Comparison of ENCODE assay signal across 9 cellular contexts in genomic region chr20:61330441-61330840, GRCh38.
"Had no signal": no experiment of that assay in that cellular context is flagged by ENCODE, and none has a peak within 500 bp of the region (broad histone marks: within the 10 kb centered on the region; RNA-seq: fewer than 3 reads in every experiment).

No MANE protein-coding gene starts in this region.

- H3K27ac ChIP-seq: GM23248 had no signal

- H3K9me3 Mint-ChIP-seq: GM23338, H9, HFFc6 had no signal

- H3K27ac Mint-ChIP-seq: GM23338, HFFc6 had no signal

- H3K4me1 ChIP-seq: HAP-1 had no signal

- DNase-seq: GM23248, GOT3, H7, H9, HCEC 1CT, HFFc6 had no signal

- H3K9me3 ChIP-seq: HAP-1 had no signal

- H3K36me3 ChIP-seq: HAP-1 had no signal

- H3K4me3 Mint-ChIP-seq: GM23338, H9, HFFc6 had no signal

- ATAC-seq: GM23338, HCT116 had no signal

- H3K4me3 ChIP-seq: GM23248, GM23338, HAP-1 had no signal
